13 cellular contexts compared by ENCODE assay signal in genomic region chr7:37285701-37286475, GRCh38.
DNase-seq lines count a peak whose midpoint lies in the region; ATAC-seq, FAIRE-seq and TF ChIP-seq lines count a peak whose summit lies in the region.
"Had no signal": no experiment of that assay in that cellular context is flagged by ENCODE, and none has a peak within 500 bp of the region (broad histone marks: within the 10 kb centered on the region; RNA-seq: fewer than 3 reads in every experiment).

No MANE protein-coding gene starts in this region.

- no peak overlapping the region for H3K4me3 Mint-ChIP-seq in activated CD4-positive, alpha-beta T cell treated with anti-CD3 and anti-CD28 coated beads, Interleukin-2, amount 10 ng/mL, durations not matched to agents 7 days and 5 days
- H3K4me3 Mint-ChIP-seq: stimulated activated naive CD8-positive, alpha-beta T cell treated with anti-CD3 and anti-CD28 coated beads, Interleukin-15, Interleukin-2, amounts not matched to agents 100 ng/mL and 50 ng/mL, for 24 hours had no signal

- ATAC-seq in HG02938 (IDR thresholded peaks at IDR 0.05; ENCODE audit: unreplicated experiment), result no peak

- DNase-seq in activated CD4-positive, alpha-beta T cell treated with anti-CD3 and anti-CD28 coated beads, Interleukin-2, amount 10 ng/mL, durations not matched to agents 7 days and 5 days, result peak; percentile 8
- DNase-seq in activated CD4-positive, alpha-beta T cell treated with anti-CD3 and anti-CD28 coated beads, Interleukin-2, amount 50 U/mL, for 48 hours, result no peak
- DNase-seq in NCI-H526 treated with DMSO at 0.1 percent for 48 hours (lab: John Stamatoyannopoulos, UW) (peak; percentile 93), small intestine (peak; percentile 4), dedifferentiated amniotic fluid mesenchymal stem cell (ENCODE audit: extremely low spot score) (no peak), GM12892 (ENCODE audit: insufficient read length) (no peak)
- no peak for DNase-seq in effector memory CD4-positive, alpha-beta T cell
- DNase-seq: erythroblast, NCI-H1694 had no signal

- H3K4me1 Mint-ChIP-seq in activated CD4-positive, alpha-beta T cell treated with anti-CD3 and anti-CD28 coated beads, Interleukin-2, amount 10 ng/mL, durations not matched to agents 7 days and 5 days, result peaks cover 45% of the 10 kb centered on the region

- H3K9me3 ChIP-seq in effector memory CD4-positive, alpha-beta T cell (ENCODE audit: control insufficient read depth, low read length), result no peaks in the 10 kb centered on the region
- no peaks in the 10 kb centered on the region for H3K9me3 ChIP-seq in small intestine (ENCODE audit: control insufficient read depth, low read depth)
- H3K9me3 ChIP-seq: lower lobe of right lung had no signal

- POLR2A ChIA-PET in activated CD4-positive, alpha-beta T cell treated with anti-CD3 and anti-CD28 coated beads, Interleukin-2, amount 10 ng/mL, durations not matched to agents 7 days and 5 days (lab: Charles Lee), result interaction anchor here (0.7 kb wide), 1 partner anchor 20 kb away, joined by 8 read pairs; no protein-coding TSS in a partner anchor

- no peaks in the 10 kb centered on the region for H3K36me3 ChIP-seq in effector memory CD4-positive, alpha-beta T cell (ENCODE audit: control insufficient read depth, insufficient read depth, low read length)
- H3K36me3 ChIP-seq in small intestine (ENCODE audit: control insufficient read depth in 2 of 2, insufficient read depth in 2 of 2, low read length in 2 of 2), result no peaks in the 10 kb centered on the region
- H3K36me3 ChIP-seq: lower lobe of right lung had no signal

- peaks cover 5% of the 10 kb centered on the region for H3K36me3 Mint-ChIP-seq in activated CD4-positive, alpha-beta T cell treated with anti-CD3 and anti-CD28 coated beads, Interleukin-2, amount 10 ng/mL, durations not matched to agents 7 days and 5 days (ENCODE audit: low read depth)

- H3K27me3 Mint-ChIP-seq in activated CD4-positive, alpha-beta T cell treated with anti-CD3 and anti-CD28 coated beads, Interleukin-2, amount 10 ng/mL, durations not matched to agents 7 days and 5 days, result no peaks in the 10 kb centered on the region
- H3K27me3 Mint-ChIP-seq: stimulated activated naive CD8-positive, alpha-beta T cell treated with anti-CD3 and anti-CD28 coated beads, Interleukin-15, Interleukin-2, amounts not matched to agents 100 ng/mL and 50 ng/mL, for 24 hours had no signal

- H3K27ac Mint-ChIP-seq in activated CD4-positive, alpha-beta T cell treated with anti-CD3 and anti-CD28 coated beads, Interleukin-2, amount 10 ng/mL, durations not matched to agents 7 days and 5 days, result peak overlapping the region; percentile 3
- H3K27ac Mint-ChIP-seq: stimulated activated naive CD8-positive, alpha-beta T cell treated with anti-CD3 and anti-CD28 coated beads, Interleukin-15, Interleukin-2, amounts not matched to agents 100 ng/mL and 50 ng/mL, for 24 hours had no signal

- no peaks in the 10 kb centered on the region for H3K27me3 ChIP-seq in effector memory CD4-positive, alpha-beta T cell (replicated peaks; ENCODE audit: control insufficient read depth, insufficient read depth, low read length, poor library complexity, severe bottlenecking)
- H3K27me3 ChIP-seq in small intestine (ENCODE audit: control insufficient read depth in 2 of 2, insufficient read depth in 2 of 2, low read length in 2 of 2), result no peaks in the 10 kb centered on the region

- no peak for TF ChIP-seq POLR2A in GM12892 (IDR thresholded peaks at IDR 0.05; ENCODE audit: low read depth, low read length)

- FAIRE-seq in small intestine (lab: Jason Lieb, UNC) (no peak), GM12892 (lab: Jason Lieb, UNC) (no peak)

- H3K4me3 ChIP-seq in effector memory CD4-positive, alpha-beta T cell (ENCODE audit: insufficient read depth, low read depth, low read length, poor library complexity, severe bottlenecking), result no peak overlapping the region
- H3K4me3 ChIP-seq in small intestine (ENCODE audit: low read depth in 1 of 2, low read length in 2 of 2), result no peak overlapping the region
- H3K4me3 ChIP-seq: lower lobe of right lung, skin epidermis had no signal

- CTCF ChIA-PET in activated CD4-positive, alpha-beta T cell treated with anti-CD3 and anti-CD28 coated beads, Interleukin-2, amount 10 ng/mL, durations not matched to agents 7 days and 5 days (lab: Charles Lee), result interaction anchor here (0.6 to 2.1 kb wide), 4 partner anchors 9 to 68 kb away, joined by 3 to 9 read pairs (median 6); no protein-coding TSS in a partner anchor

- H3K27ac ChIP-seq in effector memory CD4-positive, alpha-beta T cell (ENCODE audit: insufficient read depth, low read length, poor library complexity, severe bottlenecking), result peak overlapping the region; percentile 20
- H3K27ac ChIP-seq in small intestine (ENCODE audit: low read depth in 1 of 2, low read length in 1 of 2), result peak overlapping the region in 1 of 2 donors; percentile 7
- H3K27ac ChIP-seq: lower lobe of right lung had no signal

- peaks cover 19% of the 10 kb centered on the region for H3K4me1 ChIP-seq in effector memory CD4-positive, alpha-beta T cell (ENCODE audit: control insufficient read depth, insufficient read depth, low read length, poor library complexity, severe bottlenecking)
- peaks cover 0 to 11% of the 10 kb centered on the region in 2 donors for H3K4me1 ChIP-seq in small intestine (ENCODE audit: control insufficient read depth in 2 of 2, insufficient read depth in 1 of 2, low read depth in 1 of 2, low read length in 1 of 2)

- no peaks in the 10 kb centered on the region for H3K9me3 Mint-ChIP-seq in activated CD4-positive, alpha-beta T cell treated with anti-CD3 and anti-CD28 coated beads, Interleukin-2, amount 10 ng/mL, durations not matched to agents 7 days and 5 days
- H3K9me3 Mint-ChIP-seq: stimulated activated naive CD8-positive, alpha-beta T cell treated with anti-CD3 and anti-CD28 coated beads, Interleukin-15, Interleukin-2, amounts not matched to agents 100 ng/mL and 50 ng/mL, for 24 hours had no signal

- 39 to 43% (median 43%) methylated on average over 6 of the region's 6 CpGs for WGBS in small intestine, 3 donors

Comparison
In these comparisons a context has a peak if more than half of its experiments do, and no peak if none do; other contexts are left out.
1. DNase-seq: peak in activated CD4-positive, alpha-beta T cell treated with anti-CD3 and anti-CD28 coated beads, Interleukin-2, amount 10 ng/mL, durations not matched to agents 7 days and 5 days (single experiment), NCI-H526 treated with DMSO at 0.1 percent for 48 hours (single experiment) and small intestine (single experiment); none in activated CD4-positive, alpha-beta T cell treated with anti-CD3 and anti-CD28 coated beads, Interleukin-2, amount 50 U/mL, for 48 hours (0 of 2), effector memory CD4-positive, alpha-beta T cell (0 of 3), dedifferentiated amniotic fluid mesenchymal stem cell (single experiment) and GM12892 (single experiment).